ENCODE assay signal across 1 cellular context in the genomic region with DNA sequence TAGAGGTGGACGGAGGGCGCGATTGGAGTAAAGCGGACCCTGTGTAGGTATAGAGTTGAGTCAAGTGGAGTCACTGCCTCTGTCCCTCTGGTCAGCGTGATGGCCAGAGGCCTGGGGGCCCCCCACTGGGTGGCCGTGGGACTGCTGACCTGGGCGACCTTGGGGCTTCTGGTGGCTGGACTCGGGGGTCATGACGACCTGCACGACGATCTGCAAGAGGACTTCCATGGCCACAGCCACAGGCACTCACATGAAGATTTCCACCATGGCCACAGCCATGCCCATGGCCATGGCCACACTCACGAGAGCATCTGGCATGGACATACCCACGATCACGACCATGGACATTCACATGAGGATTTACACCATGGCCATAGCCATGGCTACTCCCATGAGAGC.
TF ChIP-seq lines count a peak whose summit lies in the region.

No MANE protein-coding gene starts in this region.

TF ChIP-seq in HEK293T, 16 proteins besides CTCF, POLR2A, EP300 and RAD21:
- no peak for TF ChIP-seq SP1 (IDR thresholded peaks at IDR 0.05)
- TF ChIP-seq CTBP1 (IDR thresholded peaks at IDR 0.05; ENCODE audit: borderline replicate concordance), result no peak
- no peak for TF ChIP-seq TARDBP (IDR thresholded peaks at IDR 0.05)
- no peak for TF ChIP-seq L3MBTL2 (conservative IDR thresholded peaks at IDR 0.05)
- no peak for TF ChIP-seq BHLHE40 (IDR thresholded peaks at IDR 0.05; ENCODE audit: borderline replicate concordance)
- no peak for TF ChIP-seq ARNT (IDR thresholded peaks at IDR 0.05)
- no peak for TF ChIP-seq FOXK2 (IDR thresholded peaks at IDR 0.05)
- no peak for TF ChIP-seq HDGF (IDR thresholded peaks at IDR 0.05; ENCODE audit: borderline replicate concordance)
- TF ChIP-seq FOXA1 (IDR thresholded peaks at IDR 0.05), result no peak
- TF ChIP-seq LEF1 (IDR thresholded peaks at IDR 0.05; ENCODE audit: borderline replicate concordance), result no peak
- TF ChIP-seq, protein P1, sequence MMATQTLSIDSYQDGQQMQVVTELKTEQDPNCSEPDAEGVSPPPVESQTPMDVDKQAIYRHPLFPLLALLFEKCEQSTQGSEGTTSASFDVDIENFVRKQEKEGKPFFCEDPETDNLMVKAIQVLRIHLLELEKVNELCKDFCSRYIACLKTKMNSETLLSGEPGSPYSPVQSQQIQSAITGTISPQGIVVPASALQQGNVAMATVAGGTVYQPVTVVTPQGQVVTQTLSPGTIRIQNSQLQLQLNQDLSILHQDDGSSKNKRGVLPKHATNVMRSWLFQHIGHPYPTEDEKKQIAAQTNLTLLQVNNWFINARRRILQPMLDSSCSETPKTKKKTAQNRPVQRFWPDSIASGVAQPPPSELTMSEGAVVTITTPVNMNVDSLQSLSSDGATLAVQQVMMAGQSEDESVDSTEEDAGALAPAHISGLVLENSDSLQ (IDR thresholded peaks at IDR 0.05), result no peak
- no peak for TF ChIP-seq FOXM1 (IDR thresholded peaks at IDR 0.05; ENCODE audit: borderline replicate concordance)
- no peak for TF ChIP-seq NFRKB (IDR thresholded peaks at IDR 0.05)
